1 cellular context compared by ENCODE assay signal in genomic region chr11:19903620-19904069, GRCh38.
TF ChIP-seq lines count a peak whose summit lies in the region.

No MANE protein-coding gene starts in this region.

TF ChIP-seq in SK-N-SH treated with all-trans-retinoic acid at 6 μM for 48 hours, 23 proteins besides CTCF, POLR2A, EP300 and RAD21 (continued from another document):
- TF ChIP-seq, protein P1, sequence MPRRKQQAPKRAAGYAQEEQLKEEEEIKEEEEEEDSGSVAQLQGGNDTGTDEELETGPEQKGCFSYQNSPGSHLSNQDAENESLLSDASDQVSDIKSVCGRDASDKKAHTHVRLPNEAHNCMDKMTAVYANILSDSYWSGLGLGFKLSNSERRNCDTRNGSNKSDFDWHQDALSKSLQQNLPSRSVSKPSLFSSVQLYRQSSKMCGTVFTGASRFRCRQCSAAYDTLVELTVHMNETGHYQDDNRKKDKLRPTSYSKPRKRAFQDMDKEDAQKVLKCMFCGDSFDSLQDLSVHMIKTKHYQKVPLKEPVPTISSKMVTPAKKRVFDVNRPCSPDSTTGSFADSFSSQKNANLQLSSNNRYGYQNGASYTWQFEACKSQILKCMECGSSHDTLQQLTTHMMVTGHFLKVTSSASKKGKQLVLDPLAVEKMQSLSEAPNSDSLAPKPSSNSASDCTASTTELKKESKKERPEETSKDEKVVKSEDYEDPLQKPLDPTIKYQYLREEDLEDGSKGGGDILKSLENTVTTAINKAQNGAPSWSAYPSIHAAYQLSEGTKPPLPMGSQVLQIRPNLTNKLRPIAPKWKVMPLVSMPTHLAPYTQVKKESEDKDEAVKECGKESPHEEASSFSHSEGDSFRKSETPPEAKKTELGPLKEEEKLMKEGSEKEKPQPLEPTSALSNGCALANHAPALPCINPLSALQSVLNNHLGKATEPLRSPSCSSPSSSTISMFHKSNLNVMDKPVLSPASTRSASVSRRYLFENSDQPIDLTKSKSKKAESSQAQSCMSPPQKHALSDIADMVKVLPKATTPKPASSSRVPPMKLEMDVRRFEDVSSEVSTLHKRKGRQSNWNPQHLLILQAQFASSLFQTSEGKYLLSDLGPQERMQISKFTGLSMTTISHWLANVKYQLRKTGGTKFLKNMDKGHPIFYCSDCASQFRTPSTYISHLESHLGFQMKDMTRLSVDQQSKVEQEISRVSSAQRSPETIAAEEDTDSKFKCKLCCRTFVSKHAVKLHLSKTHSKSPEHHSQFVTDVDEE (CRISPR knock-in tag; IDR thresholded peaks at IDR 0.05), result no peak
- TF ChIP-seq TCF4 (CRISPR knock-in tag; IDR thresholded peaks at IDR 0.05; ENCODE audit: borderline replicate concordance) (no peak), ISL1 (CRISPR knock-in tag; IDR thresholded peaks at IDR 0.05) (no peak)
